Comparison of ENCODE assay signal across 17 cellular contexts in genomic region chr5:17355585-17356346, GRCh38.
A peak's percentile ranks its signal among the peaks of the same experiment; 100 is the strongest.
DNase-seq lines count a peak whose midpoint lies in the region; ATAC-seq and FAIRE-seq lines count a peak whose summit lies in the region.
"Had no signal": no experiment of that assay in that cellular context is flagged by ENCODE, and none has a peak within 500 bp of the region (broad histone marks: within the 10 kb centered on the region; RNA-seq: fewer than 3 reads in every experiment).

No MANE protein-coding gene starts in this region.

- in situ Hi-C loops in Caki2 (cut with HindIII; ENCODE audit: low pct_unique_long_range_greater_than_20kb, low sequenced_read_pairs): no loop called here

- FAIRE-seq in RCC 7860 (lab: Jason Lieb, UNC): peak; percentile 45
- FAIRE-seq: islet of Langerhans had no signal

- peak overlapping the region; percentile 81 for H3K27ac ChIP-seq in epithelial cell of prostate
- H3K27ac ChIP-seq: gastroesophageal sphincter had no signal

- DNase-seq in Caki2 (ENCODE audit: low read depth) (peak; percentile 33), RCC 7860 (ENCODE audit: low spot score) (peak; percentile 62), epithelial cell of prostate (ENCODE audit: low read depth, low spot score) (no peak), non-pigmented ciliary epithelial cell (ENCODE audit: low read depth) (peak; percentile 78), mucosa of gallbladder (ENCODE audit: low spot score) (no peak)
- DNase-seq in activated CD4-positive, alpha-beta T cell treated with anti-CD3 and anti-CD28 coated beads, Interleukin-2, amount 50 U/mL, for 48 hours: no peak
- no peak for DNase-seq in activated effector memory CD4-positive, alpha-beta T cell treated with Interleukin-2 at 50 U/mL for 16 hours
- DNase-seq: activated CD4-positive, alpha-beta memory T cell treated with anti-CD3 and anti-CD28 coated beads, Interleukin-2, amount 10 ng/mL, durations not matched to agents 7 days and 5 days; activated gamma-delta T cell treated with Interleukin-2 at 50 U/mL for 16 hours; CD8-positive, alpha-beta memory T cell; NCI-H526; stimulated activated CD4-positive, alpha-beta T cell treated with anti-CD3 and anti-CD28 coated beads, Interleukin-4, amount 100 ng/mL, for 4 hours; stimulated activated naive CD8-positive, alpha-beta T cell treated with anti-CD3 and anti-CD28 coated beads, Interleukin-15, amount 100 ng/mL, for 72 hours had no signal

- no peak for ATAC-seq in GM18511 (IDR thresholded peaks at IDR 0.05; ENCODE audit: unreplicated experiment)
- ATAC-seq: gastroesophageal sphincter; Panc1; stimulated activated naive CD8-positive, alpha-beta T cell treated with anti-CD3 and anti-CD28 coated beads, Interleukin-15, amount 100 ng/mL, for 72 hours had no signal

Comparison
In these comparisons a context has a peak if more than half of its experiments do, and no peak if none do; other contexts are left out.
1. DNase-seq: peak in Caki2 (single experiment), RCC 7860 (single experiment) and non-pigmented ciliary epithelial cell (single experiment); none in epithelial cell of prostate (single experiment), activated CD4-positive, alpha-beta T cell treated with anti-CD3 and anti-CD28 coated beads, Interleukin-2, amount 50 U/mL, for 48 hours (0 of 2), mucosa of gallbladder (single experiment) and activated effector memory CD4-positive, alpha-beta T cell treated with Interleukin-2 at 50 U/mL for 16 hours (single experiment).